ENCODE assay signal across 24 cellular contexts in genomic region chr6:35441642-35442041, GRCh38. TPM values are rescaled to one million over a fixed set of nuclear protein-coding genes. Genes with fewer than 3 reads are reported as not detected.
DNase-seq lines count a peak whose midpoint lies in the region; ATAC-seq and TF ChIP-seq lines count a peak whose summit lies in the region.
"Had no signal": no experiment of that assay in that cellular context is flagged by ENCODE, and none has a peak within 500 bp of the region (broad histone marks: within the 10 kb centered on the region; RNA-seq: fewer than 3 reads in every experiment).

No MANE protein-coding gene starts in this region.

- H3K4me2 ChIP-seq in mesenchymal stem cell (ENCODE audit: low read length, poor library complexity, severe bottlenecking): no peak overlapping the region
- H3K4me2 ChIP-seq: A549; BLaER1 treated with 17β-estradiol and CSF1 and Interleukin-3, amounts not matched to agents 10 nM and 100 nM; GM23338 had no signal

- H3K4me3 Mint-ChIP-seq in stimulated activated effector memory CD8-positive, alpha-beta T cell treated with anti-CD3 and anti-CD28 coated beads, Interleukin-12 subunit alpha, Interleukin-12 subunit beta, amount 100 ng/mL, for 72 hours: no peak overlapping the region
- H3K4me3 Mint-ChIP-seq: CD14-positive monocyte; CD4-positive, alpha-beta memory T cell; GM23338; H9; HFFc6 had no signal

- no peak for ATAC-seq in stimulated activated effector memory CD8-positive, alpha-beta T cell treated with anti-CD3 and anti-CD28 coated beads, Interleukin-12 subunit alpha, Interleukin-12 subunit beta, amount 100 ng/mL, for 72 hours
- ATAC-seq in HG03108 (IDR thresholded peaks at IDR 0.05; ENCODE audit: unreplicated experiment) (no peak), HG03196 (IDR thresholded peaks at IDR 0.05; ENCODE audit: unreplicated experiment) (no peak), HG03095 (IDR thresholded peaks at IDR 0.05; ENCODE audit: unreplicated experiment) (no peak)
- ATAC-seq: A549, GM23338, HCT116 had no signal

- no peak overlapping the region for H3K4ac ChIP-seq in mesenchymal stem cell (ENCODE audit: low read depth in 1 of 2, low read length in 2 of 2)

- no peak overlapping the region for H4K91ac ChIP-seq in mesenchymal stem cell (ENCODE audit: low read length)

- H3K9me3 ChIP-seq in HEK293 (ENCODE audit: control insufficient read depth, insufficient read depth, low read depth, low read length) (no peaks in the 10 kb centered on the region), SJCRH30 (replicated peaks) (no peaks in the 10 kb centered on the region), mesenchymal stem cell (ENCODE audit: control insufficient read depth, low read length) (no peaks in the 10 kb centered on the region)
- H3K9me3 ChIP-seq: A549; BE2C; BLaER1 treated with 17β-estradiol and CSF1 and Interleukin-3, amounts not matched to agents 10 nM and 100 nM had no signal

- H3K23ac ChIP-seq in mesenchymal stem cell (ENCODE audit: low read length in 2 of 2): no peak overlapping the region

- H3K4me3 ChIP-seq in HEK293 (ENCODE audit: low read depth, low read length): no peak overlapping the region
- H3K4me3 ChIP-seq in SJCRH30: no peak overlapping the region
- H3K4me3 ChIP-seq in mesenchymal stem cell (ENCODE audit: insufficient read depth in 1 of 2, low read depth in 1 of 2, low read length in 2 of 2): no peak overlapping the region
- H3K4me3 ChIP-seq: A549; BLaER1 treated with 17β-estradiol and CSF1 and Interleukin-3, amounts not matched to agents 10 nM and 100 nM; GM23338 had no signal

- no peak overlapping the region for H2BK15ac ChIP-seq in mesenchymal stem cell (ENCODE audit: low read depth, poor library complexity, severe bottlenecking)

- H3K36me3 ChIP-seq in HEK293 (ENCODE audit: control insufficient read depth in 2 of 2, insufficient read depth in 1 of 2, low read length in 2 of 2): no peaks in the 10 kb centered on the region
- no peaks in the 10 kb centered on the region for H3K36me3 ChIP-seq in SJCRH30
- no peaks in the 10 kb centered on the region for H3K36me3 ChIP-seq in mesenchymal stem cell (ENCODE audit: control insufficient read depth in 1 of 2, insufficient read depth in 2 of 2, low read depth in 1 of 2, low read length in 2 of 2)
- H3K36me3 ChIP-seq: BE2C; BLaER1 treated with 17β-estradiol and CSF1 and Interleukin-3, amounts not matched to agents 10 nM and 100 nM had no signal

- WGBS in mesenchymal stem cell: 93% methylated on average over 4 of the region's 4 CpGs

- no peaks in the 10 kb centered on the region for H3K79me1 ChIP-seq in mesenchymal stem cell (replicated peaks; ENCODE audit: low read length, poor library complexity, severe bottlenecking)

- H2BK12ac ChIP-seq in mesenchymal stem cell (ENCODE audit: low read length in 2 of 2): no peak overlapping the region

- peak overlapping the region; percentile 32 for H3K27ac Mint-ChIP-seq in stimulated activated effector memory CD8-positive, alpha-beta T cell treated with anti-CD3 and anti-CD28 coated beads, Interleukin-12 subunit alpha, Interleukin-12 subunit beta, amount 100 ng/mL, for 72 hours
- H3K27ac Mint-ChIP-seq: CD14-positive monocyte; CD4-positive, alpha-beta memory T cell; GM23338; H9; HFFc6 had no signal

- no peak overlapping the region for H2BK5ac ChIP-seq in mesenchymal stem cell (ENCODE audit: low read depth, low read length, poor library complexity, severe bottlenecking)

- no peaks in the 10 kb centered on the region for H3K36me3 Mint-ChIP-seq in stimulated activated effector memory CD8-positive, alpha-beta T cell treated with anti-CD3 and anti-CD28 coated beads, Interleukin-12 subunit alpha, Interleukin-12 subunit beta, amount 100 ng/mL, for 72 hours
- H3K36me3 Mint-ChIP-seq: CD14-positive monocyte; CD4-positive, alpha-beta memory T cell had no signal

- H2AK5ac ChIP-seq in mesenchymal stem cell (ENCODE audit: low read length, severe bottlenecking): peak overlapping the region; percentile 53

- H3K4me1 ChIP-seq in HEK293 (ENCODE audit: control insufficient read depth, insufficient read depth, low read length) (no peaks in the 10 kb centered on the region), SJCRH30 (no peaks in the 10 kb centered on the region; the same call in 1 of the 2 replicates), mesenchymal stem cell (ENCODE audit: control insufficient read depth, insufficient read depth, low read depth, low read length) (peaks cover 4% of the 10 kb centered on the region)
- H3K4me1 ChIP-seq: A549, BE2C had no signal

- DNase-seq in SJCRH30 (peak; percentile 23 to 40), mesenchymal stem cell (no peak)
- DNase-seq in stimulated activated effector memory CD8-positive, alpha-beta T cell treated with anti-CD3 and anti-CD28 coated beads, Interleukin-12 subunit alpha, Interleukin-12 subunit beta, amount 100 ng/mL, for 72 hours (ENCODE audit: low spot score in 2 of 2): no peak
- DNase-seq: 8988T; ACHN; AML-193; BE2C; Calu3; CD4-positive, alpha-beta memory T cell; COR-L47; DMS53; DMS79 treated with DMSO at 0.1 percent for 48 hours; GF-D8; H9; HFFc6 had no signal

- no peaks in the 10 kb centered on the region for H3K9me3 Mint-ChIP-seq in stimulated activated effector memory CD8-positive, alpha-beta T cell treated with anti-CD3 and anti-CD28 coated beads, Interleukin-12 subunit alpha, Interleukin-12 subunit beta, amount 100 ng/mL, for 72 hours
- H3K9me3 Mint-ChIP-seq: CD14-positive monocyte; CD4-positive, alpha-beta memory T cell; GM23338; H9; HFFc6 had no signal

- H3K27me3 ChIP-seq in SJCRH30 (no peaks in the 10 kb centered on the region), mesenchymal stem cell (ENCODE audit: control insufficient read depth in 1 of 2, insufficient read depth in 1 of 2, low read length in 2 of 2) (no peaks in the 10 kb centered on the region)
- H3K27me3 ChIP-seq: BE2C; BLaER1 treated with 17β-estradiol and CSF1 and Interleukin-3, amounts not matched to agents 10 nM and 100 nM had no signal

- POLR2A ChIA-PET in HEK293 (lab: Yijun Ruan, JAX): no interaction called here

- CTCF ChIA-PET in HEK293 (lab: Yijun Ruan, JAX): interaction anchor here (0.6 kb wide), 1 partner anchor 25 kb away, joined by 4 read pairs; no protein-coding TSS in a partner anchor

- no peak overlapping the region for H2AFZ ChIP-seq in mesenchymal stem cell (ENCODE audit: low read depth, low read length)
- H2AFZ ChIP-seq: GM23338 had no signal

- no peak overlapping the region for H3K14ac ChIP-seq in mesenchymal stem cell (ENCODE audit: low read length in 2 of 2)

- no peak overlapping the region for H2BK120ac ChIP-seq in mesenchymal stem cell (ENCODE audit: low read depth, low read length)

- TF ChIP-seq CTCF in HEK293 (tag by site-specific recombination; IDR thresholded peaks at IDR 0.05): no peak

- H3K18ac ChIP-seq in mesenchymal stem cell (ENCODE audit: low read depth in 1 of 2, low read length in 2 of 2): no peak overlapping the region

- peaks cover 5% of the 10 kb centered on the region for H3K4me1 Mint-ChIP-seq in stimulated activated effector memory CD8-positive, alpha-beta T cell treated with anti-CD3 and anti-CD28 coated beads, Interleukin-12 subunit alpha, Interleukin-12 subunit beta, amount 100 ng/mL, for 72 hours
- H3K4me1 Mint-ChIP-seq: GM23338, H9 had no signal

- H3K27ac ChIP-seq in HEK293 (ENCODE audit: extremely low read depth, low read depth, low read length) (no peak overlapping the region), SJCRH30 (no peak overlapping the region), mesenchymal stem cell (ENCODE audit: low read length, poor library complexity, severe bottlenecking) (no peak overlapping the region)
- H3K27ac ChIP-seq: A549; BLaER1 treated with 17β-estradiol and CSF1 and Interleukin-3, amounts not matched to agents 10 nM and 100 nM had no signal

- no peak overlapping the region for H4K8ac ChIP-seq in mesenchymal stem cell (ENCODE audit: low read length)

- H3K9ac ChIP-seq in mesenchymal stem cell (ENCODE audit: low read length): no peak overlapping the region
- H3K9ac ChIP-seq: BLaER1 treated with 17β-estradiol and CSF1 and Interleukin-3, amounts not matched to agents 10 nM and 100 nM had no signal

TF ChIP-seq in HEK293, 187 proteins besides CTCF, POLR2A, EP300 and RAD21 (continues in another document):
- TF ChIP-seq ZNF138 (tag by site-specific recombination; IDR thresholded peaks at IDR 0.05; ENCODE audit: borderline replicate concordance): no peak
- TF ChIP-seq ZFHX2 (tag by site-specific recombination; conservative IDR thresholded peaks at IDR 0.05): 0 out of 2 replicates have a peak, but pooled peaks have one; percentile 20
- TF ChIP-seq SP3 (tag by site-specific recombination; IDR thresholded peaks at IDR 0.05): no peak
- TF ChIP-seq SCRT1 (tag by site-specific recombination; IDR thresholded peaks at IDR 0.05; ENCODE audit: borderline replicate concordance): no peak
- TF ChIP-seq ZNF677 (tag by site-specific recombination; IDR thresholded peaks at IDR 0.05): no peak
- no peak for TF ChIP-seq ZNF571 (tag by site-specific recombination; IDR thresholded peaks at IDR 0.05)

RNA-seq across cellular contexts. Expression of gene FANCE, which starts 10.5 kb away (rescaled TPM):
- total RNA-seq in SJCRH30 (2014; rRNA removed; shearing (Covaris generic)): 10.5 and 10.9 TPM in 2 replicates
- polyA plus RNA-seq in mesenchymal stem cell (2013, experiment 1 of 2): 2.3 TPM
- polyA plus RNA-seq in mesenchymal stem cell (2013, experiment 2 of 2): 2.3 TPM

RNA-seq across cellular contexts. Expression of gene RPL10A, which starts 26.6 kb away (rescaled TPM):
- total RNA-seq in SJCRH30 (2014; rRNA removed; shearing (Covaris generic)): 2,010 and 2,016 TPM in 2 replicates
- 1,727 TPM for polyA plus RNA-seq in mesenchymal stem cell (2013, experiment 1 of 2)
- polyA plus RNA-seq in mesenchymal stem cell (2013, experiment 2 of 2): 1,711 TPM

RNA-seq across cellular contexts. Expression of gene TEAD3, which starts 55.2 kb away (rescaled TPM):
- 8.4 and 8.8 TPM in 2 replicates for total RNA-seq in SJCRH30 (2014; rRNA removed; shearing (Covaris generic))
- 41.3 TPM for polyA plus RNA-seq in mesenchymal stem cell (2013, experiment 1 of 2)
- 39.0 TPM for polyA plus RNA-seq in mesenchymal stem cell (2013, experiment 2 of 2)
- polyA plus RNA-seq: CD14-positive monocyte had no signal

Comparison
In these comparisons a context has a peak if more than half of its experiments do, and no peak if none do; other contexts are left out.
1. DNase-seq: peak in SJCRH30 (2 of 2); none in mesenchymal stem cell (single experiment) and stimulated activated effector memory CD8-positive, alpha-beta T cell treated with anti-CD3 and anti-CD28 coated beads, Interleukin-12 subunit alpha, Interleukin-12 subunit beta, amount 100 ng/mL, for 72 hours (0 of 2).